Comparison of ENCODE assay signal across 27 cellular contexts in genomic region chr13:71860547-71861131, GRCh38. TPM values are rescaled to one million over a fixed set of nuclear protein-coding genes. Genes with fewer than 3 reads are reported as not detected.
DNase-seq lines count a peak whose midpoint lies in the region; ATAC-seq and TF ChIP-seq lines count a peak whose summit lies in the region.
"Had no signal": no experiment of that assay in that cellular context is flagged by ENCODE, and none has a peak within 500 bp of the region (broad histone marks: within the 10 kb centered on the region; RNA-seq: fewer than 3 reads in every experiment).

No MANE protein-coding gene starts in this region.

- no peak overlapping the region for H3K4ac ChIP-seq in neuronal stem cell (ENCODE audit: low read length)

- no peak overlapping the region for H2BK120ac ChIP-seq in neuronal stem cell (ENCODE audit: low read depth, low read length)

- H2BK5ac ChIP-seq in neuronal stem cell (ENCODE audit: low read length) = no peak overlapping the region

- H3K18ac ChIP-seq in neuronal stem cell (ENCODE audit: low read length) = no peak overlapping the region

- no peak overlapping the region for H2AK5ac ChIP-seq in neuronal stem cell (ENCODE audit: low read depth, low read length)

- CTCF ChIA-PET in HEK293 (lab: Yijun Ruan, JAX) = no interaction called here

- no peaks in the 10 kb centered on the region for H3K4me1 ChIP-seq in HEK293 (ENCODE audit: control insufficient read depth, insufficient read depth, low read length)
- no peaks in the 10 kb centered on the region for H3K4me1 ChIP-seq in osteoblast (ENCODE audit: insufficient read depth, low read length)
- H3K4me1 ChIP-seq in neuronal stem cell (ENCODE audit: control insufficient read depth in 2 of 2, insufficient read depth in 1 of 2, low read depth in 1 of 2, low read length in 2 of 2) = peaks cover 0 to 4% of the 10 kb centered on the region in 2 donors

- TF ChIP-seq CTCF in HEK293 (tag by site-specific recombination; IDR thresholded peaks at IDR 0.05) (no peak), nephron progenitor cell (IDR thresholded peaks at IDR 0.05) (no peak), osteoblast (IDR thresholded peaks at IDR 0.05; ENCODE audit: extremely low read depth, low read depth, low read length) (no peak)

- POLR2A ChIA-PET in HEK293 (lab: Yijun Ruan, JAX) = no interaction called here

- H3K9ac ChIP-seq in neuronal stem cell (ENCODE audit: low read depth, low read length, poor library complexity) = no peak overlapping the region
- H3K9ac ChIP-seq: BLaER1 treated with 17β-estradiol and CSF1 and Interleukin-3, amounts not matched to agents 10 nM and 100 nM had no signal

- H2BK12ac ChIP-seq in neuronal stem cell (ENCODE audit: low read length) = no peak overlapping the region

- H3K27me3 ChIP-seq in osteoblast (ENCODE audit: insufficient read depth, low read length) (peaks cover 17% of the 10 kb centered on the region), neuronal stem cell (ENCODE audit: control insufficient read depth in 3 of 3, insufficient read depth in 3 of 3, low read depth in 1 of 3, low read length in 3 of 3) (no peaks in the 10 kb centered on the region)

- no peak overlapping the region for H4K8ac ChIP-seq in neuronal stem cell (ENCODE audit: low read depth, low read length)

- H3K9me3 ChIP-seq in HEK293 (ENCODE audit: control insufficient read depth, insufficient read depth, low read depth, low read length) (no peaks in the 10 kb centered on the region), osteoblast (ENCODE audit: low read depth, low read length) (no peaks in the 10 kb centered on the region), neuronal stem cell (replicated peaks in 1 of 2; ENCODE audit: control insufficient read depth in 2 of 2, insufficient read depth in 1 of 2, low read depth in 1 of 2, low read length in 2 of 2) (no peaks in the 10 kb centered on the region)
- H3K9me3 ChIP-seq: heart left ventricle, stomach, tibial artery had no signal

- no peak overlapping the region for H4K91ac ChIP-seq in neuronal stem cell (ENCODE audit: low read depth, low read length, poor library complexity)

- H3K4me3 ChIP-seq in HEK293 (ENCODE audit: low read depth, low read length) (no peak overlapping the region), osteoblast (ENCODE audit: insufficient read depth, low read length) (no peak overlapping the region), neuronal stem cell (ENCODE audit: low read length in 2 of 2) (no peak overlapping the region)
- H3K4me3 ChIP-seq: BLaER1 treated with 17β-estradiol and CSF1 and Interleukin-3, amounts not matched to agents 10 nM and 100 nM; stomach; tibial artery had no signal

- no peaks in the 10 kb centered on the region for H4K20me1 ChIP-seq in osteoblast (ENCODE audit: insufficient read depth, low read length)

- no peaks in the 10 kb centered on the region for H3K79me2 ChIP-seq in osteoblast (ENCODE audit: insufficient read depth, low read length)

- no peak overlapping the region for H3K23ac ChIP-seq in neuronal stem cell (ENCODE audit: low read depth, low read length, poor library complexity)

- H3K14ac ChIP-seq in neuronal stem cell (ENCODE audit: low read length) = no peak overlapping the region

- peak overlapping the region; percentile 96 for H3K4me3 Mint-ChIP-seq in nephron progenitor cell
- H3K4me3 Mint-ChIP-seq: activated CD4-positive, alpha-beta memory T cell treated with anti-CD3 and anti-CD28 coated beads, Interleukin-2, amount 10 ng/mL, durations not matched to agents 7 days and 5 days; activated naive CD8-positive, alpha-beta T cell treated with anti-CD3 and anti-CD28 coated beads, Interleukin-2, amount 50 U/mL, for 24 hours; naive B cell had no signal

- H3K27me3 Mint-ChIP-seq in nephron progenitor cell (ENCODE audit: low read depth, poor library complexity) = no peaks in the 10 kb centered on the region

- H2AFZ ChIP-seq in osteoblast (ENCODE audit: low read length) = no peak overlapping the region
- no peak overlapping the region for H2AFZ ChIP-seq in neuronal stem cell (ENCODE audit: low read length)

- no CpG with 5 or more reads among the region's 3 CpGs for WGBS in neuronal stem cell (ENCODE audit: extremely low coverage in 2 of 2, insufficient read length in 2 of 2, insufficient replicate concordance in 1 of 2), 2 donors

- H3K4me2 ChIP-seq in osteoblast (ENCODE audit: insufficient read depth, low read length) = no peak overlapping the region
- H3K4me2 ChIP-seq in neuronal stem cell (ENCODE audit: insufficient read depth, low read length, poor library complexity, severe bottlenecking) = no peak overlapping the region
- H3K4me2 ChIP-seq: BLaER1 treated with 17β-estradiol and CSF1 and Interleukin-3, amounts not matched to agents 10 nM and 100 nM had no signal

- H3K79me1 ChIP-seq in neuronal stem cell (ENCODE audit: low read depth, low read length) = peaks cover 2% of the 10 kb centered on the region

- peak; percentile 59 for DNase-seq in NCI-H1092 treated with DMSO at 0.1 percent for 48 hours (lab: John Stamatoyannopoulos, UW)
- DNase-seq in SHP77 (lab: John Stamatoyannopoulos, UW) = peak; percentile 24 to 39
- DNase-seq in nephron progenitor cell = no peak
- no peak for DNase-seq in activated naive CD4-positive, alpha-beta T cell treated with anti-CD3 and anti-CD28 coated beads, Interleukin-2, amount 50 U/mL, for 72 hours (ENCODE audit: low spot score in 2 of 2)
- no peak for DNase-seq in osteoblast (ENCODE audit: insufficient read length, low spot score, missing footprints)
- no peak for DNase-seq in neuronal stem cell (ENCODE audit: low spot score)
- no peak for DNase-seq in iPS-NIHi11 (ENCODE audit: low spot score)
- DNase-seq: activated CD4-positive, alpha-beta memory T cell treated with anti-CD3 and anti-CD28 coated beads, Interleukin-2, amount 10 ng/mL, durations not matched to agents 7 days and 5 days; activated gamma-delta T cell; activated naive CD8-positive, alpha-beta T cell treated with anti-CD3 and anti-CD28 coated beads, Interleukin-2, amount 50 U/mL, for 24 hours; cerebellar nuclear complex; heart left ventricle; IMR-90; mesendoderm; naive B cell; NCI-H226; NK-92 treated with Interleukin-12 subunit alpha and Interleukin-12 subunit beta, amount 100 ng/mL, for 24 hours; stimulated activated CD8-positive, alpha-beta memory T cell treated with anti-CD3 and anti-CD28 coated beads, Interleukin-4, amount 100 ng/mL, for 48 hours; stomach; T-helper 1 cell; tibial artery had no signal

- no peaks in the 10 kb centered on the region for H3K9me3 Mint-ChIP-seq in nephron progenitor cell
- H3K9me3 Mint-ChIP-seq in activated naive CD4-positive, alpha-beta T cell treated with anti-CD3 and anti-CD28 coated beads, Interleukin-2, amount 50 U/mL, for 72 hours = no peaks in the 10 kb centered on the region
- H3K9me3 Mint-ChIP-seq: activated CD4-positive, alpha-beta memory T cell treated with anti-CD3 and anti-CD28 coated beads, Interleukin-2, amount 10 ng/mL, durations not matched to agents 7 days and 5 days; activated naive CD8-positive, alpha-beta T cell treated with anti-CD3 and anti-CD28 coated beads, Interleukin-2, amount 50 U/mL, for 24 hours had no signal

- ATAC-seq in activated naive CD4-positive, alpha-beta T cell treated with anti-CD3 and anti-CD28 coated beads, Interleukin-2, amount 50 U/mL, for 72 hours = no peak
- ATAC-seq: activated naive CD8-positive, alpha-beta T cell treated with anti-CD3 and anti-CD28 coated beads, Interleukin-2, amount 50 U/mL, for 24 hours; HCT116; heart left ventricle; left lobe of liver; Panc1; sciatic nerve had no signal

- H3K36me3 ChIP-seq in HEK293 (ENCODE audit: control insufficient read depth in 2 of 2, insufficient read depth in 1 of 2, low read length in 2 of 2) (no peaks in the 10 kb centered on the region), osteoblast (ENCODE audit: insufficient read depth, low read length) (no peaks in the 10 kb centered on the region), neuronal stem cell (replicated peaks in 1 of 2; ENCODE audit: control insufficient read depth in 2 of 2, insufficient read depth in 2 of 2, low read length in 2 of 2) (no peaks in the 10 kb centered on the region)
- H3K36me3 ChIP-seq: BLaER1 treated with 17β-estradiol and CSF1 and Interleukin-3, amounts not matched to agents 10 nM and 100 nM; heart left ventricle; stomach; tibial artery had no signal

- H3K27ac ChIP-seq in HEK293 (ENCODE audit: extremely low read depth, low read depth, low read length) (no peak overlapping the region), osteoblast (ENCODE audit: low read depth, low read length) (no peak overlapping the region), neuronal stem cell (replicated peaks; ENCODE audit: low read length) (no peak overlapping the region)
- H3K27ac ChIP-seq: BLaER1 treated with 17β-estradiol and CSF1 and Interleukin-3, amounts not matched to agents 10 nM and 100 nM; heart left ventricle; stomach; tibial artery had no signal

- H3K4me1 Mint-ChIP-seq in nephron progenitor cell = peaks cover 60% of the 10 kb centered on the region

- H2BK15ac ChIP-seq in neuronal stem cell (ENCODE audit: low read length) = no peak overlapping the region

- peak overlapping the region; percentile 70 for H3K27ac Mint-ChIP-seq in nephron progenitor cell
- H3K27ac Mint-ChIP-seq in activated naive CD4-positive, alpha-beta T cell treated with anti-CD3 and anti-CD28 coated beads, Interleukin-2, amount 50 U/mL, for 72 hours = no peak overlapping the region
- H3K27ac Mint-ChIP-seq: activated CD4-positive, alpha-beta memory T cell treated with anti-CD3 and anti-CD28 coated beads, Interleukin-2, amount 10 ng/mL, durations not matched to agents 7 days and 5 days; activated naive CD8-positive, alpha-beta T cell treated with anti-CD3 and anti-CD28 coated beads, Interleukin-2, amount 50 U/mL, for 24 hours; naive B cell had no signal

- H3K36me3 Mint-ChIP-seq in nephron progenitor cell (ENCODE audit: low read depth) = peaks cover 4% of the 10 kb centered on the region
- H3K36me3 Mint-ChIP-seq in activated naive CD4-positive, alpha-beta T cell treated with anti-CD3 and anti-CD28 coated beads, Interleukin-2, amount 50 U/mL, for 72 hours = peaks cover 8 to 11% of the 10 kb centered on the region in 2 donors

RNA-seq across cellular contexts. Expression of gene DACH1, which starts 6.4 kb away (rescaled TPM):
- total RNA-seq in activated naive CD4-positive, alpha-beta T cell treated with anti-CD3 and anti-CD28 coated beads, Interleukin-2, amount 50 U/mL, for 72 hours = not detected
- not detected in 2 replicates for total RNA-seq in osteoblast
- polyA plus RNA-seq in neuronal stem cell (2013, experiment 1 of 2) = 17.9 TPM
- 19.5 TPM for polyA plus RNA-seq in neuronal stem cell (2013, experiment 2 of 2)
- total RNA-seq: activated CD4-positive, alpha-beta memory T cell treated with anti-CD3 and anti-CD28 coated beads, Interleukin-2, amount 10 ng/mL, durations not matched to agents 7 days and 5 days; IMR-90 had no signal
- polyA plus RNA-seq: IMR-90 had no signal

Comparison
In these comparisons a context has a peak if more than half of its experiments do, and no peak if none do; other contexts are left out.
1. DNase-seq: peak in NCI-H1092 treated with DMSO at 0.1 percent for 48 hours (single experiment) and SHP77 (2 of 2); none in nephron progenitor cell (single experiment), activated naive CD4-positive, alpha-beta T cell treated with anti-CD3 and anti-CD28 coated beads, Interleukin-2, amount 50 U/mL, for 72 hours (0 of 2), osteoblast (single experiment), neuronal stem cell (single experiment) and iPS-NIHi11 (single experiment).